Comparison of ENCODE assay signal across 11 cellular contexts in the genomic region with DNA sequence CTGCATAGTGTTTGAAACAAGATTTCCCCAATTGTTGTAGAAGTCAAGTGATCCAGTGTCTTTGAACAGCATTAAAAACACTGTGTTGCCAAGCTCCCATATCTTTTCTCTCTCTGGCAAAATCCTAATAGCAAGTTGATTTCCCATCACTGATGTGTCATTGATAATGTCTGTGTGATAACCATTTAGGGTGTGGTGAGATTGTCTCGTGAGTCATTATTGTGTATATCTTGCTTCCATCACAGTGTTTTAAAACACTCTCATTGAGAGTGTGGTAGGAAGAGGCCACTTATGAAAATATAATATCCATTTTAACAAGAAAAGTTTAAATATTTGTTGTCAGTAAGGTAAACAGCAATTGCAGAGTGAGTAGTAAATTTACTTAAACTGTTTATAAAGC.
DNase-seq lines count a peak whose midpoint lies in the region; ATAC-seq and TF ChIP-seq lines count a peak whose summit lies in the region.
"Had no signal": no experiment of that assay in that cellular context is flagged by ENCODE, and none has a peak within 500 bp of the region (broad histone marks: within the 10 kb centered on the region; RNA-seq: fewer than 3 reads in every experiment).

No MANE protein-coding gene starts in this region.

- peaks cover 30% of the 10 kb centered on the region for H3K4me1 Mint-ChIP-seq in activated CD4-positive, alpha-beta T cell treated with anti-CD3 and anti-CD28 coated beads for 36 hours
- H3K4me1 Mint-ChIP-seq in activated CD4-positive, alpha-beta T cell treated with anti-CD3 and anti-CD28 coated beads, Interleukin-2, amount 10 ng/mL, durations not matched to agents 7 days and 5 days = peaks cover 24% of the 10 kb centered on the region

- no peak overlapping the region for H3K4me3 ChIP-seq in epithelial cell of proximal tubule (ENCODE audit: low read depth, low read length)
- H3K4me3 ChIP-seq: cardiac muscle cell had no signal

- no peak overlapping the region for H3K4me3 Mint-ChIP-seq in activated CD4-positive, alpha-beta T cell treated with anti-CD3 and anti-CD28 coated beads for 36 hours
- no peak overlapping the region for H3K4me3 Mint-ChIP-seq in activated CD4-positive, alpha-beta T cell treated with anti-CD3 and anti-CD28 coated beads, Interleukin-2, amount 10 ng/mL, durations not matched to agents 7 days and 5 days
- H3K4me3 Mint-ChIP-seq: stimulated activated memory B cell treated with anti-CD40 and anti-IgM and Interleukin-4, amounts not matched to agents 10 μg/mL and 1 μg/mL and 100 μg/mL, for 72 hours had no signal

- no peak for DNase-seq in activated CD4-positive, alpha-beta T cell treated with anti-CD3 and anti-CD28 coated beads for 36 hours
- no peak for DNase-seq in activated CD4-positive, alpha-beta T cell treated with anti-CD3 and anti-CD28 coated beads, Interleukin-2, amount 10 ng/mL, durations not matched to agents 7 days and 5 days
- DNase-seq in RPMI7951 (ENCODE audit: low read depth) (peak; percentile 59), epithelial cell of proximal tubule (ENCODE audit: low read depth) (peak; percentile 19), renal cortical epithelial cell (ENCODE audit: low read depth) (peak; percentile 54)
- DNase-seq in activated effector memory CD4-positive, alpha-beta T cell treated with Interleukin-2 at 50 U/mL for 16 hours = no peak
- DNase-seq: activated CD8-positive, alpha-beta memory T cell treated with anti-CD3 and anti-CD28 coated beads for 24 hours had no signal

- intact Hi-C loops in activated CD4-positive, alpha-beta T cell treated with anti-CD3 and anti-CD28 coated beads for 36 hours (cut with DNase I, micrococcal nuclease) = no loop called here

- peaks cover 15% of the 10 kb centered on the region for H3K36me3 Mint-ChIP-seq in activated CD4-positive, alpha-beta T cell treated with anti-CD3 and anti-CD28 coated beads for 36 hours (ENCODE audit: low read depth)
- H3K36me3 Mint-ChIP-seq in activated CD4-positive, alpha-beta T cell treated with anti-CD3 and anti-CD28 coated beads, Interleukin-2, amount 10 ng/mL, durations not matched to agents 7 days and 5 days (ENCODE audit: low read depth) = peaks cover 22% of the 10 kb centered on the region

- ATAC-seq in activated CD4-positive, alpha-beta T cell treated with anti-CD3 and anti-CD28 coated beads for 36 hours = peak; percentile 64
- no peak for ATAC-seq in HG02678 (IDR thresholded peaks at IDR 0.05; ENCODE audit: unreplicated experiment)
- ATAC-seq in GM19452 (IDR thresholded peaks at IDR 0.05; ENCODE audit: unreplicated experiment) = no peak
- ATAC-seq: stimulated activated memory B cell treated with anti-CD40 and anti-IgM and Interleukin-4, amounts not matched to agents 10 μg/mL and 1 μg/mL and 100 μg/mL, for 72 hours had no signal

- TF ChIP-seq CTCF in epithelial cell of proximal tubule (conservative IDR thresholded peaks at IDR 0.05; ENCODE audit: low read depth, low read length) = no peak

- H3K27ac Mint-ChIP-seq in activated CD4-positive, alpha-beta T cell treated with anti-CD3 and anti-CD28 coated beads for 36 hours = peak overlapping the region; percentile 64
- no peak overlapping the region for H3K27ac Mint-ChIP-seq in activated CD4-positive, alpha-beta T cell treated with anti-CD3 and anti-CD28 coated beads, Interleukin-2, amount 10 ng/mL, durations not matched to agents 7 days and 5 days
- H3K27ac Mint-ChIP-seq: stimulated activated memory B cell treated with anti-CD40 and anti-IgM and Interleukin-4, amounts not matched to agents 10 μg/mL and 1 μg/mL and 100 μg/mL, for 72 hours had no signal

- CTCF ChIA-PET in activated CD4-positive, alpha-beta T cell treated with anti-CD3 and anti-CD28 coated beads for 36 hours (lab: Charles Lee) = interaction anchor here (1.0 to 2.3 kb wide), 3 partner anchors 32 to 225 kb away, joined by 3 to 5 read pairs (median 3); no protein-coding TSS in a partner anchor
- CTCF ChIA-PET in activated CD4-positive, alpha-beta T cell treated with anti-CD3 and anti-CD28 coated beads, Interleukin-2, amount 10 ng/mL, durations not matched to agents 7 days and 5 days (lab: Charles Lee) = interaction anchor here (0.8 kb wide), 1 partner anchor 10 kb away, joined by 3 read pairs; no protein-coding TSS in a partner anchor

- H3K27me3 Mint-ChIP-seq in activated CD4-positive, alpha-beta T cell treated with anti-CD3 and anti-CD28 coated beads for 36 hours = no peaks in the 10 kb centered on the region
- H3K27me3 Mint-ChIP-seq in activated CD4-positive, alpha-beta T cell treated with anti-CD3 and anti-CD28 coated beads, Interleukin-2, amount 10 ng/mL, durations not matched to agents 7 days and 5 days = no peaks in the 10 kb centered on the region
- H3K27me3 Mint-ChIP-seq: stimulated activated memory B cell treated with anti-CD40 and anti-IgM and Interleukin-4, amounts not matched to agents 10 μg/mL and 1 μg/mL and 100 μg/mL, for 72 hours had no signal

- H3K9me3 Mint-ChIP-seq in activated CD4-positive, alpha-beta T cell treated with anti-CD3 and anti-CD28 coated beads for 36 hours (ENCODE audit: low read depth) = no peaks in the 10 kb centered on the region
- H3K9me3 Mint-ChIP-seq in activated CD4-positive, alpha-beta T cell treated with anti-CD3 and anti-CD28 coated beads, Interleukin-2, amount 10 ng/mL, durations not matched to agents 7 days and 5 days = peaks cover 6% of the 10 kb centered on the region
- H3K9me3 Mint-ChIP-seq: stimulated activated memory B cell treated with anti-CD40 and anti-IgM and Interleukin-4, amounts not matched to agents 10 μg/mL and 1 μg/mL and 100 μg/mL, for 72 hours had no signal

- POLR2A ChIA-PET in activated CD4-positive, alpha-beta T cell treated with anti-CD3 and anti-CD28 coated beads for 36 hours (lab: Charles Lee) = no interaction called here
- POLR2A ChIA-PET in activated CD4-positive, alpha-beta T cell treated with anti-CD3 and anti-CD28 coated beads, Interleukin-2, amount 10 ng/mL, durations not matched to agents 7 days and 5 days (lab: Charles Lee) = no interaction called here

Comparison
In these comparisons a context has a peak if more than half of its experiments do, and no peak if none do; other contexts are left out.
1. DNase-seq: peak in RPMI7951 (single experiment), epithelial cell of proximal tubule (single experiment) and renal cortical epithelial cell (single experiment); none in activated CD4-positive, alpha-beta T cell treated with anti-CD3 and anti-CD28 coated beads for 36 hours (single experiment), activated CD4-positive, alpha-beta T cell treated with anti-CD3 and anti-CD28 coated beads, Interleukin-2, amount 10 ng/mL, durations not matched to agents 7 days and 5 days (single experiment) and activated effector memory CD4-positive, alpha-beta T cell treated with Interleukin-2 at 50 U/mL for 16 hours (single experiment).